ENCODE assay signal across 8 cellular contexts in the genomic region with DNA sequence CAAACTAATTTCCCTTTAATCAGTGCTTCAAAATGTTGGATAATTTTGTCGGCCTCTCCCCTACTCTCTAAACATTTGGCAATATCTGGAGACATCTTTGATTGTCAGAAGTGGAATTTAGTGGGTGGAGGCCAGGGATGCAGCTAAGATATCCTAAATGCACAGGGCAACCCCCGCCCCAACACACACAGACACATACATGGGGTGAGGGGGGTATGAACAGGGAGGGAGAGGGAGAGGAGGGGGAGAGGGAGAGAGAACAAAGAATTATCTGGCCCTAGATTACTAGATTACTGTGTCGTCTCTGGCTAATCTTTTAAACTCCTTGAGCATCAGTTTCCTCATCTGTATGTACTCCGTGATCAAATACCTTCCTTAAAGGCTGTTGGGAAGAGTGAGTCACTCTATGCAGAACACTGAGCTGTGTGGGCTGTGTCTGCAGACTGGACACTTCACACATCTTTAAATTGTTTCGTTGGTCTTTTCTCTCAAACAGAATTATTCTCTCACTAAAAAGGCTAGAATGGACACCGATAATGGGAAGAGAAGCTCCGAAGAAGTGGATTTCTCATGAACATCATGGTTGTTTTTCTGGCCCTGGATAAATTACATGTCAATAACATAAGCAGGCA. TPM values are rescaled to one million over a fixed set of nuclear protein-coding genes. Genes with fewer than 3 reads are reported as not detected.
DNase-seq lines count a peak whose midpoint lies in the region; ATAC-seq and TF ChIP-seq lines count a peak whose summit lies in the region.

No MANE protein-coding gene starts in this region.

- no peaks in the 10 kb centered on the region for H3K9me3 Mint-ChIP-seq in activated CD4-positive, alpha-beta memory T cell treated with anti-CD3 and anti-CD28 coated beads, Interleukin-2, amount 10 ng/mL, durations not matched to agents 7 days and 5 days
- H3K9me3 Mint-ChIP-seq in stimulated activated naive B cell treated with anti-CD40 and anti-IgM and Interleukin-4, amounts not matched to agents 10 μg/mL and 1 μg/mL and 100 μg/mL, for 72 hours: no peaks in the 10 kb centered on the region

- peaks cover 17% of the 10 kb centered on the region for H3K4me1 ChIP-seq in foreskin keratinocyte

- POLR2A ChIA-PET in activated CD4-positive, alpha-beta memory T cell treated with anti-CD3 and anti-CD28 coated beads, Interleukin-2, amount 10 ng/mL, durations not matched to agents 7 days and 5 days (lab: Charles Lee): interaction anchor here (1.1 to 2.8 kb wide), 5 partner anchors 23 to 53 kb away, joined by 3 to 64 read pairs (median 5); a partner anchor contains a TSS

- peaks cover 62% of the 10 kb centered on the region for H3K36me3 Mint-ChIP-seq in activated CD4-positive, alpha-beta memory T cell treated with anti-CD3 and anti-CD28 coated beads, Interleukin-2, amount 10 ng/mL, durations not matched to agents 7 days and 5 days (ENCODE audit: low read depth)
- H3K36me3 Mint-ChIP-seq in stimulated activated naive B cell treated with anti-CD40 and anti-IgM and Interleukin-4, amounts not matched to agents 10 μg/mL and 1 μg/mL and 100 μg/mL, for 72 hours: peaks cover 5 to 11% of the 10 kb centered on the region in 2 donors

- ATAC-seq in foreskin keratinocyte (peak; percentile 54), HG03342 (IDR thresholded peaks at IDR 0.05; ENCODE audit: unreplicated experiment) (no peak), GM19324 (IDR thresholded peaks at IDR 0.05; ENCODE audit: low FRiP score, unreplicated experiment) (no peak), HG02884 (IDR thresholded peaks at IDR 0.05; ENCODE audit: unreplicated experiment) (no peak)
- ATAC-seq in stimulated activated naive B cell treated with anti-CD40 and anti-IgM and Interleukin-4, amounts not matched to agents 10 μg/mL and 1 μg/mL and 100 μg/mL, for 72 hours (replicated peaks): no peak

- peak overlapping the region; percentile 100 for H3K4me3 Mint-ChIP-seq in activated CD4-positive, alpha-beta memory T cell treated with anti-CD3 and anti-CD28 coated beads, Interleukin-2, amount 10 ng/mL, durations not matched to agents 7 days and 5 days
- no peak overlapping the region for H3K4me3 Mint-ChIP-seq in stimulated activated naive B cell treated with anti-CD40 and anti-IgM and Interleukin-4, amounts not matched to agents 10 μg/mL and 1 μg/mL and 100 μg/mL, for 72 hours

- peak overlapping the region; percentile 97 for H3K27ac Mint-ChIP-seq in activated CD4-positive, alpha-beta memory T cell treated with anti-CD3 and anti-CD28 coated beads, Interleukin-2, amount 10 ng/mL, durations not matched to agents 7 days and 5 days
- H3K27ac Mint-ChIP-seq in stimulated activated naive B cell treated with anti-CD40 and anti-IgM and Interleukin-4, amounts not matched to agents 10 μg/mL and 1 μg/mL and 100 μg/mL, for 72 hours: peak overlapping the region; percentile 69

- peak; percentile 41 for DNase-seq in HPDE6-E6E7 (ENCODE audit: extremely low spot score)
- no peak for DNase-seq in activated CD4-positive, alpha-beta memory T cell treated with anti-CD3 and anti-CD28 coated beads, Interleukin-2, amount 10 ng/mL, durations not matched to agents 7 days and 5 days
- DNase-seq in foreskin keratinocyte: peak in 1 of 2 donors; percentile 54
- DNase-seq in stimulated activated naive B cell treated with anti-CD40 and anti-IgM and Interleukin-4, amounts not matched to agents 10 μg/mL and 1 μg/mL and 100 μg/mL, for 72 hours: no peak
- no peak for DNase-seq in stimulated activated CD4-positive, alpha-beta T cell treated with anti-CD3 and anti-CD28 coated beads, Interleukin-15, amount 100 ng/mL, for 24 hours

- no peaks in the 10 kb centered on the region for H3K27me3 Mint-ChIP-seq in activated CD4-positive, alpha-beta memory T cell treated with anti-CD3 and anti-CD28 coated beads, Interleukin-2, amount 10 ng/mL, durations not matched to agents 7 days and 5 days
- no peaks in the 10 kb centered on the region for H3K27me3 Mint-ChIP-seq in stimulated activated naive B cell treated with anti-CD40 and anti-IgM and Interleukin-4, amounts not matched to agents 10 μg/mL and 1 μg/mL and 100 μg/mL, for 72 hours

- no peak for TF ChIP-seq CTCF in foreskin keratinocyte (conservative IDR thresholded peaks at IDR 0.05)

- CTCF ChIA-PET in activated CD4-positive, alpha-beta memory T cell treated with anti-CD3 and anti-CD28 coated beads, Interleukin-2, amount 10 ng/mL, durations not matched to agents 7 days and 5 days (lab: Charles Lee): interaction anchor here (1.1 kb wide), 1 partner anchor 37 kb away, joined by 4 read pairs; no protein-coding TSS in a partner anchor

- H3K27me3 ChIP-seq in foreskin keratinocyte: no peaks in the 10 kb centered on the region

- H3K4me1 Mint-ChIP-seq in activated CD4-positive, alpha-beta memory T cell treated with anti-CD3 and anti-CD28 coated beads, Interleukin-2, amount 10 ng/mL, durations not matched to agents 7 days and 5 days: peaks cover 75% of the 10 kb centered on the region
- peaks cover 26 to 53% of the 10 kb centered on the region in 2 donors for H3K4me1 Mint-ChIP-seq in stimulated activated naive B cell treated with anti-CD40 and anti-IgM and Interleukin-4, amounts not matched to agents 10 μg/mL and 1 μg/mL and 100 μg/mL, for 72 hours

- H3K27ac ChIP-seq in foreskin keratinocyte: peak overlapping the region; percentile 76

RNA-seq across cellular contexts. Expression of a gene that starts 2.9 kb away (rescaled TPM):
- 100 to 1,000 TPM; 115 to 116 TPM for total RNA-seq in activated CD4-positive, alpha-beta memory T cell treated with anti-CD3 and anti-CD28 coated beads, Interleukin-2, amount 10 ng/mL, durations not matched to agents 7 days and 5 days
- total RNA-seq in foreskin keratinocyte: 53.6 and 55.9 TPM in 2 replicates
- 33.0 and 37.9 TPM in 2 replicates for polyA plus RNA-seq in foreskin keratinocyte

RNA-seq across cellular contexts. Expression of a gene that starts 52.9 kb away (rescaled TPM):
- total RNA-seq in activated CD4-positive, alpha-beta memory T cell treated with anti-CD3 and anti-CD28 coated beads, Interleukin-2, amount 10 ng/mL, durations not matched to agents 7 days and 5 days: 10 to 100 TPM; 60.3 to 65.9 TPM
- 55.9 and 59.7 TPM in 2 replicates for total RNA-seq in foreskin keratinocyte
- 30.5 and 35.4 TPM in 2 replicates for polyA plus RNA-seq in foreskin keratinocyte
